In genomic region chr10:105733919-105734318, GRCh38 we compare ENCODE assay signal across 25 cellular contexts.
"Had no signal": no experiment of that assay in that cellular context is flagged by ENCODE, and none has a peak within 500 bp of the region (broad histone marks: within the 10 kb centered on the region; RNA-seq: fewer than 3 reads in every experiment).

No MANE protein-coding gene starts in this region.

- H3K36me3 ChIP-seq: esophagus squamous epithelium, gastrocnemius medialis, heart right ventricle, lower lobe of right lung had no signal

- H3K4me1 ChIP-seq: esophagus squamous epithelium, gastrocnemius medialis, heart right ventricle, lower lobe of right lung had no signal

- FAIRE-seq: colon, endothelial cell of umbilical vein, kidney had no signal

- H3K27ac ChIP-seq: coronary artery, dorsolateral prefrontal cortex, esophagus squamous epithelium, gastrocnemius medialis, heart right ventricle, lower lobe of right lung had no signal

- ATAC-seq: gastrocnemius medialis, heart right ventricle, left colon, left lobe of liver, left ventricle myocardium superior, lower lobe of right lung had no signal

- H3K9me3 ChIP-seq: esophagus squamous epithelium, gastrocnemius medialis, lower lobe of right lung had no signal

- H3K27me3 ChIP-seq: dorsolateral prefrontal cortex, esophagus squamous epithelium, gastrocnemius medialis, heart right ventricle had no signal

- H3K4me3 ChIP-seq: coronary artery, dorsolateral prefrontal cortex, esophagus squamous epithelium, gastrocnemius medialis, heart right ventricle, lower lobe of right lung had no signal

- DNase-seq: dermis blood vessel endothelial cell; dorsolateral prefrontal cortex; effector CD4-positive, alpha-beta T cell; effector memory CD4-positive, alpha-beta T cell; esophagus squamous epithelium; foreskin fibroblast; foreskin melanocyte; gastrocnemius medialis; glutamatergic neuron; head of caudate nucleus; heart right ventricle; hypothalamus; immature natural killer cell; islet precursor cell; kidney; kidney glomerular epithelial cell; left colon; left ventricle myocardium superior; lower lobe of right lung; mesenchymal stem cell; midbrain had no signal
